8 cellular contexts compared by ENCODE assay signal in the genomic region with DNA sequence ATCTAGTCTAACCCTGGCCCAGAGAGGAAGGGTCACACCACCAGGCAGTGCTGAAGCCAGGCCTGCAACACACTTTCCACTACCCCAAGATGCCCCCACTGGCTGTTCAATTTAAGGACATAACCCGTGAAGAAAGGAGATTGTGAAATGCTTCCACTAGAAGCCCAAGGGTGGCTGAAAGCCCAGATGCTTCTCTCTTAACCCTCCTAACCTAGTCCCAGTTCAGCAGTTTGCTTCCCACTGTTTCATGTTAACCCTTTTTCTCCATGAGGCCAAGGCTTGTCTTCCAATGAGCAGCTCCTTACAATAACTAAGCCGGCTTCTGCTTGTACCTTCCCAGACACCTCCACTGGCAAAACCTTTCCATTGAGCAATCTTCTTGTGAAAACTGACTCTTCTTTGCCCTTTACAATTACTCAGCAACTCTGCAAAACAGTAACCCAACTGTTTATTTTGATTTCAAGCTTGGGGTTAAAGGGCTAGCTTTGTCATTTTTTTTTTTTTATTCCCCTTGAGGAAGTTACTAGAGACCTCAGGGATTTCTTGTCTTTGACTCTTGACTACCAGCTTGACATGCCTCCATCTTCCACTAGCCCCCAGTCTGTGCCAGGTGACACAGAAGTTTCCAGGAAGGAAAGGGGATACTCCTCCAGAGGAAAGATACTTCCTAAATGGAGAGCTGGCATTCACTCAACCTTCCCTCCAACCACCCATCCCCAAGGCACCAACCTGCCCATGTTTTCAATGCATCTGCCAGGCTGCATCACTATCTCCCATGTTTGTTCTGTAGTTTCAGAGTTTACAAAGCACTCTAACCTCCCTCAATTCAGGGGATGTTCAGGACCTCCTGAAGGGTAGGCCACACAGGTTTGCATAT.
DNase-seq lines count a peak whose midpoint lies in the region; ATAC-seq and TF ChIP-seq lines count a peak whose summit lies in the region.

No MANE protein-coding gene starts in this region.

- no peaks in the 10 kb centered on the region for H3K79me2 ChIP-seq in PC-3 (ENCODE audit: low read length)

- no TSS peak for BruUV-seq in PC-3 (replicated peaks; lab: Mats Ljungman, UMichigan)

- H2AFZ ChIP-seq in PC-3 (ENCODE audit: low read length): no peak overlapping the region

- H4K20me1 ChIP-seq in PC-3 (ENCODE audit: low read length): no peaks in the 10 kb centered on the region

- no peak overlapping the region for H3K4me3 Mint-ChIP-seq in activated T-helper 1 cell treated with anti-CD3 and anti-CD28 coated beads, Interleukin-12 subunit alpha, Interleukin-12 subunit beta, Interleukin-2, Interleukin-4 antibody, amounts not matched to agents 30 ng/mL and 10 ng/mL and 1 ng/mL, durations not matched to agents 14 hours and 24 hours and 36 hours

- no peaks in the 10 kb centered on the region for H3F3A ChIP-seq in PC-3 (ENCODE audit: low read length, unreplicated experiment)

- no peak overlapping the region for H3K27ac ChIP-seq in PC-3 (ENCODE audit: low read length)

- ATAC-seq in PC-3: no peak
- no peak for ATAC-seq in HG03025 (IDR thresholded peaks at IDR 0.05; ENCODE audit: low FRiP score, unreplicated experiment)

- POLR2A ChIA-PET in PC-3 (lab: Charles Lee; ENCODE audit: unreplicated experiment): no interaction called here

- DNase-seq in EH (ENCODE audit: low read depth) (peak; percentile 93), PC-3 (peak; percentile 58), fibroblast of pulmonary artery (ENCODE audit: low read depth) (peak; percentile 90), renal cortical epithelial cell (ENCODE audit: low read depth) (peak; percentile 100), NCI-H146 (lab: John Stamatoyannopoulos, UW) (no peak), GM13977 (ENCODE audit: low spot score) (no peak)
- no peak for DNase-seq in activated T-helper 1 cell treated with anti-CD3 and anti-CD28 coated beads, Interleukin-12 subunit alpha, Interleukin-12 subunit beta, Interleukin-2, Interleukin-4 antibody, amounts not matched to agents 30 ng/mL and 10 ng/mL and 1 ng/mL, durations not matched to agents 14 hours and 24 hours and 36 hours (ENCODE audit: low spot score)

- H3K36me3 ChIP-seq in PC-3 (ENCODE audit: low read depth, low read length): no peaks in the 10 kb centered on the region

- in situ Hi-C loops in GM13977 (cut with MboI; ENCODE audit: low pct_unique_long_range_greater_than_20kb, low sequenced_read_pairs, unreplicated experiment): no loop called here

- H3K9me3 ChIP-seq in PC-3 (ENCODE audit: low read length): no peaks in the 10 kb centered on the region

- H3K9me2 ChIP-seq in PC-3 (replicated peaks; ENCODE audit: low read length): no peaks in the 10 kb centered on the region

- H3K4me1 ChIP-seq in PC-3 (ENCODE audit: insufficient read depth, low read length): peaks cover 6% of the 10 kb centered on the region; the same call in 1 of the 2 replicates

- H3K27me3 ChIP-seq in PC-3 (ENCODE audit: low read length): no peaks in the 10 kb centered on the region

- CTCF ChIA-PET in PC-3 (lab: Charles Lee): interaction anchor here (0.5 to 0.6 kb wide), 2 partner anchors 37 to 216 kb away, joined by 3 to 4 read pairs; no protein-coding TSS in a partner anchor

- H3K4me1 Mint-ChIP-seq in activated T-helper 1 cell treated with anti-CD3 and anti-CD28 coated beads, Interleukin-12 subunit alpha, Interleukin-12 subunit beta, Interleukin-2, Interleukin-4 antibody, amounts not matched to agents 30 ng/mL and 10 ng/mL and 1 ng/mL, durations not matched to agents 14 hours and 24 hours and 36 hours (ENCODE audit: low read depth): peaks cover 67% of the 10 kb centered on the region

- TF ChIP-seq CTCF in PC-3 (conservative IDR thresholded peaks at IDR 0.05; ENCODE audit: low read depth, low read length) (no peak), fibroblast of pulmonary artery (IDR thresholded peaks at IDR 0.05; ENCODE audit: low read length, missing control alignments) (peak; percentile 6), GM13977 (IDR thresholded peaks at IDR 0.05; ENCODE audit: extremely low read depth, insufficient read depth, missing control alignments) (no peak)

- H3K4me3 ChIP-seq in PC-3 (ENCODE audit: low read length) (no peak overlapping the region), fibroblast of pulmonary artery (replicated peaks; ENCODE audit: low read depth, low read length) (no peak overlapping the region)

- H3K4me2 ChIP-seq in PC-3 (ENCODE audit: low read length): no peak overlapping the region

- H3K27ac Mint-ChIP-seq in activated T-helper 1 cell treated with anti-CD3 and anti-CD28 coated beads, Interleukin-12 subunit alpha, Interleukin-12 subunit beta, Interleukin-2, Interleukin-4 antibody, amounts not matched to agents 30 ng/mL and 10 ng/mL and 1 ng/mL, durations not matched to agents 14 hours and 24 hours and 36 hours: no peak overlapping the region

- H3K9me3 Mint-ChIP-seq in activated T-helper 1 cell treated with anti-CD3 and anti-CD28 coated beads, Interleukin-12 subunit alpha, Interleukin-12 subunit beta, Interleukin-2, Interleukin-4 antibody, amounts not matched to agents 30 ng/mL and 10 ng/mL and 1 ng/mL, durations not matched to agents 14 hours and 24 hours and 36 hours: peaks cover 4% of the 10 kb centered on the region

- intact Hi-C loops in PC-3 (cut with micrococcal nuclease): no loop called here
- intact Hi-C loops in activated T-helper 1 cell treated with anti-CD3 and anti-CD28 coated beads, Interleukin-12 subunit alpha, Interleukin-12 subunit beta, Interleukin-2, Interleukin-4 antibody, amounts not matched to agents 30 ng/mL and 10 ng/mL and 1 ng/mL, durations not matched to agents 14 hours and 24 hours and 36 hours (cut with micrococcal nuclease): no loop called here

- peaks cover 4% of the 10 kb centered on the region for H3K36me3 Mint-ChIP-seq in activated T-helper 1 cell treated with anti-CD3 and anti-CD28 coated beads, Interleukin-12 subunit alpha, Interleukin-12 subunit beta, Interleukin-2, Interleukin-4 antibody, amounts not matched to agents 30 ng/mL and 10 ng/mL and 1 ng/mL, durations not matched to agents 14 hours and 24 hours and 36 hours (ENCODE audit: low read depth)

- no peak overlapping the region for H3K9ac ChIP-seq in PC-3 (ENCODE audit: low read length)

- no peaks in the 10 kb centered on the region for H3K27me3 Mint-ChIP-seq in activated T-helper 1 cell treated with anti-CD3 and anti-CD28 coated beads, Interleukin-12 subunit alpha, Interleukin-12 subunit beta, Interleukin-2, Interleukin-4 antibody, amounts not matched to agents 30 ng/mL and 10 ng/mL and 1 ng/mL, durations not matched to agents 14 hours and 24 hours and 36 hours (ENCODE audit: insufficient read depth)

Comparison
In these comparisons a context has a peak if more than half of its experiments do, and no peak if none do; other contexts are left out.
1. DNase-seq: peak in EH (single experiment), PC-3 (single experiment), fibroblast of pulmonary artery (single experiment) and renal cortical epithelial cell (single experiment); none in activated T-helper 1 cell treated with anti-CD3 and anti-CD28 coated beads, Interleukin-12 subunit alpha, Interleukin-12 subunit beta, Interleukin-2, Interleukin-4 antibody, amounts not matched to agents 30 ng/mL and 10 ng/mL and 1 ng/mL, durations not matched to agents 14 hours and 24 hours and 36 hours (single experiment), NCI-H146 (single experiment) and GM13977 (single experiment).